ENCODE assay signal across 34 cellular contexts in genomic region chr4:45043916-45044315, GRCh38.
"Had no signal": no experiment of that assay in that cellular context is flagged by ENCODE, and none has a peak within 500 bp of the region (broad histone marks: within the 10 kb centered on the region; RNA-seq: fewer than 3 reads in every experiment).

No MANE protein-coding gene starts in this region.

- H3K4me1 Mint-ChIP-seq: activated CD4-positive, alpha-beta T cell treated with anti-CD3 and anti-CD28 coated beads for 36 hours; activated CD4-positive, alpha-beta T cell treated with anti-CD3 and anti-CD28 coated beads, Interleukin-2, amount 10 ng/mL, durations not matched to agents 24 days and 14 days; activated CD8-positive, alpha-beta memory T cell treated with anti-CD3 and anti-CD28 coated beads, Interleukin-2, amount 10 ng/mL, durations not matched to agents 7 days and 5 days; activated naive CD4-positive, alpha-beta T cell treated with anti-CD3 and anti-CD28 coated beads, Interleukin-2, amount 50 U/mL, for 24 hours; activated naive CD8-positive, alpha-beta T cell treated with anti-CD3 and anti-CD28 coated beads for 36 hours; activated naive CD8-positive, alpha-beta T cell treated with anti-CD3 and anti-CD28 coated beads, Interleukin-2, amount 50 U/mL, for 24 hours had no signal

- H3K36me3 Mint-ChIP-seq: activated CD4-positive, alpha-beta memory T cell treated with anti-CD3 and anti-CD28 coated beads for 36 hours; activated CD8-positive, alpha-beta memory T cell treated with anti-CD3 and anti-CD28 coated beads, Interleukin-2, amount 10 ng/mL, durations not matched to agents 7 days and 5 days; activated naive CD4-positive, alpha-beta T cell treated with anti-CD3 and anti-CD28 coated beads, Interleukin-2, amount 50 U/mL, for 24 hours; activated naive CD8-positive, alpha-beta T cell treated with anti-CD3 and anti-CD28 coated beads for 36 hours had no signal

- H3K27ac ChIP-seq: adrenal gland, body of pancreas, breast epithelium, cardiac muscle cell, colonic mucosa, esophagus muscularis mucosa, foreskin keratinocyte, gastrocnemius medialis, heart right ventricle, hepatocyte had no signal

- H3K9me3 ChIP-seq: adrenal gland, gastrocnemius medialis had no signal

- H3K27me3 Mint-ChIP-seq: activated CD4-positive, alpha-beta memory T cell treated with anti-CD3 and anti-CD28 coated beads for 36 hours; activated CD4-positive, alpha-beta T cell treated with anti-CD3 and anti-CD28 coated beads for 36 hours; activated CD4-positive, alpha-beta T cell treated with anti-CD3 and anti-CD28 coated beads, Interleukin-2, amount 10 ng/mL, durations not matched to agents 24 days and 14 days; activated CD8-positive, alpha-beta memory T cell treated with anti-CD3 and anti-CD28 coated beads, Interleukin-2, amount 10 ng/mL, durations not matched to agents 7 days and 5 days; activated naive CD4-positive, alpha-beta T cell treated with anti-CD3 and anti-CD28 coated beads, Interleukin-2, amount 50 U/mL, for 24 hours; activated naive CD8-positive, alpha-beta T cell treated with anti-CD3 and anti-CD28 coated beads for 36 hours; activated naive CD8-positive, alpha-beta T cell treated with anti-CD3 and anti-CD28 coated beads, Interleukin-2, amount 50 U/mL, for 24 hours had no signal

- H3K4me1 ChIP-seq: adrenal gland, body of pancreas, breast epithelium, colonic mucosa, esophagus muscularis mucosa had no signal

- H3K4me3 Mint-ChIP-seq: activated CD4-positive, alpha-beta memory T cell treated with anti-CD3 and anti-CD28 coated beads for 36 hours; activated CD4-positive, alpha-beta T cell treated with anti-CD3 and anti-CD28 coated beads for 36 hours; activated CD4-positive, alpha-beta T cell treated with anti-CD3 and anti-CD28 coated beads, Interleukin-2, amount 10 ng/mL, durations not matched to agents 24 days and 14 days; activated CD8-positive, alpha-beta memory T cell treated with anti-CD3 and anti-CD28 coated beads, Interleukin-2, amount 10 ng/mL, durations not matched to agents 7 days and 5 days; activated CD8-positive, alpha-beta T cell treated with anti-CD3 and anti-CD28 coated beads, Interleukin-2, amount 10 ng/mL, durations not matched to agents 7 days and 5 days; activated naive CD4-positive, alpha-beta T cell treated with anti-CD3 and anti-CD28 coated beads for 36 hours; activated naive CD4-positive, alpha-beta T cell treated with anti-CD3 and anti-CD28 coated beads, Interleukin-2, amount 50 U/mL, for 24 hours; activated naive CD8-positive, alpha-beta T cell treated with anti-CD3 and anti-CD28 coated beads for 36 hours; activated naive CD8-positive, alpha-beta T cell treated with anti-CD3 and anti-CD28 coated beads, Interleukin-2, amount 50 U/mL, for 24 hours; activated T-helper 1 cell treated with anti-CD3 and anti-CD28 coated beads, Interleukin-12 subunit alpha, Interleukin-12 subunit beta, Interleukin-2, Interleukin-4 antibody, amounts not matched to agents 30 ng/mL and 10 ng/mL and 1 ng/mL, durations not matched to agents 14 hours and 24 hours and 36 hours had no signal

- H3K27ac Mint-ChIP-seq: activated CD4-positive, alpha-beta memory T cell treated with anti-CD3 and anti-CD28 coated beads for 36 hours; activated CD4-positive, alpha-beta T cell treated with anti-CD3 and anti-CD28 coated beads for 36 hours; activated CD4-positive, alpha-beta T cell treated with anti-CD3 and anti-CD28 coated beads, Interleukin-2, amount 10 ng/mL, durations not matched to agents 24 days and 14 days; activated CD8-positive, alpha-beta memory T cell treated with anti-CD3 and anti-CD28 coated beads, Interleukin-2, amount 10 ng/mL, durations not matched to agents 7 days and 5 days; activated CD8-positive, alpha-beta T cell treated with anti-CD3 and anti-CD28 coated beads, Interleukin-2, amount 10 ng/mL, durations not matched to agents 7 days and 5 days; activated naive CD4-positive, alpha-beta T cell treated with anti-CD3 and anti-CD28 coated beads for 36 hours; activated naive CD4-positive, alpha-beta T cell treated with anti-CD3 and anti-CD28 coated beads, Interleukin-2, amount 50 U/mL, for 24 hours; activated naive CD8-positive, alpha-beta T cell treated with anti-CD3 and anti-CD28 coated beads for 36 hours; activated naive CD8-positive, alpha-beta T cell treated with anti-CD3 and anti-CD28 coated beads, Interleukin-2, amount 50 U/mL, for 24 hours; activated T-helper 1 cell treated with anti-CD3 and anti-CD28 coated beads, Interleukin-12 subunit alpha, Interleukin-12 subunit beta, Interleukin-2, Interleukin-4 antibody, amounts not matched to agents 30 ng/mL and 10 ng/mL and 1 ng/mL, durations not matched to agents 14 hours and 24 hours and 36 hours; activated T-helper 2 cell treated with anti-CD3 and anti-CD28 coated beads, Interferon-gamma antibody, Interleukin-2, Interleukin-4, amounts not matched to agents 10 μg/mL and 5 μg/mL and 100 μg/mL, durations not matched to agents 14 hours and 24 hours and 36 hours had no signal

- H3K36me3 ChIP-seq: adrenal gland, breast epithelium, cardiac muscle cell, colonic mucosa, esophagus muscularis mucosa, gastrocnemius medialis, heart right ventricle had no signal

- H3K4me3 ChIP-seq: adrenal gland, body of pancreas, breast epithelium, cardiac muscle cell, colonic mucosa, esophagus muscularis mucosa, gastrocnemius medialis, heart right ventricle, hepatocyte had no signal

- DNase-seq: activated CD4-positive, alpha-beta memory T cell treated with anti-CD3 and anti-CD28 coated beads for 36 hours; activated CD4-positive, alpha-beta T cell treated with anti-CD3 and anti-CD28 coated beads for 36 hours; activated CD4-positive, alpha-beta T cell treated with anti-CD3 and anti-CD28 coated beads, Interleukin-2, amount 10 ng/mL, durations not matched to agents 24 days and 14 days; activated CD4-positive, CD25-positive, alpha-beta regulatory T cell; activated CD4-positive, CD25-positive, alpha-beta regulatory T cell treated with anti-CD3 and anti-CD28 coated beads, Interleukin-2, amount 50 U/mL, for 72 hours; activated CD8-positive, alpha-beta memory T cell treated with anti-CD3 and anti-CD28 coated beads, Interleukin-2, amount 10 ng/mL, durations not matched to agents 7 days and 5 days; activated CD8-positive, alpha-beta memory T cell treated with anti-CD3 and anti-CD28 coated beads, Interleukin-2, amount 50 U/mL, for 4 hours; activated CD8-positive, alpha-beta T cell treated with anti-CD3 and anti-CD28 coated beads, Interleukin-2, amount 10 ng/mL, durations not matched to agents 7 days and 5 days; activated effector memory CD4-positive, alpha-beta T cell treated with anti-CD3 and anti-CD28 coated beads, Interleukin-2, amount 50 U/mL, for 16 hours; activated naive CD4-positive, alpha-beta T cell treated with anti-CD3 and anti-CD28 coated beads for 36 hours; activated naive CD8-positive, alpha-beta T cell treated with anti-CD3 and anti-CD28 coated beads for 36 hours; activated naive CD8-positive, alpha-beta T cell treated with anti-CD3 and anti-CD28 coated beads, Interleukin-2, amount 50 U/mL, for 24 hours; activated T-cell treated with anti-CD3 and anti-CD28 coated beads, Interleukin-2, amount 50 U/mL, for 1 hour; activated T-cell treated with anti-CD3 and anti-CD28 coated beads, Interleukin-2, amount 50 U/mL, for 48 hours; adrenal gland; amygdala; aorta; body of pancreas; central memory CD4-positive, alpha-beta T cell; colonic mucosa; effector CD8-positive, alpha-beta T cell; erythroblast; foreskin keratinocyte; glutamatergic neuron; heart right ventricle; T-helper 2 cell had no signal

- H3K27me3 ChIP-seq: adrenal gland, body of pancreas, breast epithelium, cardiac muscle cell, colonic mucosa, esophagus muscularis mucosa, foreskin keratinocyte, gastrocnemius medialis, heart right ventricle, hepatocyte had no signal
